In genomic region chr5:141508808-141509611, GRCh38 we compare ENCODE assay signal across 8 cellular contexts. TPM values are rescaled to one million over a fixed set of nuclear protein-coding genes. Genes with fewer than 3 reads are reported as not detected.
DNase-seq lines count a peak whose midpoint lies in the region; ATAC-seq and TF ChIP-seq lines count a peak whose summit lies in the region.

No MANE protein-coding gene starts in this region.

- H3K4me1 Mint-ChIP-seq in naive B cell, result peaks cover 41 to 62% (median 52%) of the 10 kb centered on the region in 3 donors
- H3K4me1 Mint-ChIP-seq in activated naive CD4-positive, alpha-beta T cell treated with anti-CD3 and anti-CD28 coated beads for 36 hours (ENCODE audit: low read depth), result peaks cover 19% of the 10 kb centered on the region
- H3K4me1 Mint-ChIP-seq in CD8-positive, alpha-beta memory T cell, result peaks cover 15 to 19% (median 15%) of the 10 kb centered on the region in 3 donors

- H3K4me3 ChIP-seq in A673 (ENCODE audit: low read depth, low read length, poor library complexity, severe bottlenecking), result peak overlapping the region; percentile 18
- H3K4me3 ChIP-seq in Peyer's patch, result peak overlapping the region; percentile 1 to 20 (median 17)
- peak overlapping the region; percentile 27 for H3K4me3 ChIP-seq in epithelial cell of esophagus (ENCODE audit: low read length)
- H3K4me3 ChIP-seq in CD8-positive, alpha-beta memory T cell (ENCODE audit: low read length), result no peak overlapping the region

- peak overlapping the region in 7 of 8 donors; percentile 17 to 76 (median 51) for H3K4me3 Mint-ChIP-seq in naive B cell
- no peak overlapping the region for H3K4me3 Mint-ChIP-seq in activated naive CD4-positive, alpha-beta T cell treated with anti-CD3 and anti-CD28 coated beads for 36 hours
- no peak overlapping the region for H3K4me3 Mint-ChIP-seq in CD8-positive, alpha-beta memory T cell

- peak overlapping the region; percentile 85 for H3K27ac ChIP-seq in A673 (ENCODE audit: low read depth, low read length, poor library complexity, severe bottlenecking)
- peak overlapping the region; percentile 68 to 81 (median 75) for H3K27ac ChIP-seq in Peyer's patch
- H3K27ac ChIP-seq in CD8-positive, alpha-beta memory T cell (ENCODE audit: low read depth, low read length), result no peak overlapping the region

- DNase-seq in A673 (ENCODE audit: low spot score) (peak; percentile 90), Peyer's patch (peak in 2 of 3 donors; percentile 29 to 55), epithelial cell of esophagus (ENCODE audit: low read depth) (peak; percentile 95), naive B cell (no peak), NCI-H2029 treated with DMSO at 0.1 percent for 48 hours (lab: John Stamatoyannopoulos, UW) (no peak)
- DNase-seq in activated naive CD4-positive, alpha-beta T cell treated with anti-CD3 and anti-CD28 coated beads for 36 hours, result no peak
- no peak for DNase-seq in CD8-positive, alpha-beta memory T cell

- CTCF ChIA-PET in A673 (lab: Charles Lee), result interaction anchor here (0.5 to 0.9 kb wide), 3 partner anchors 133 to 286 kb away, joined by 3 to 7 read pairs (median 5); partner anchors contain the start of gene PCDHB14
- CTCF ChIA-PET in activated naive CD4-positive, alpha-beta T cell treated with anti-CD3 and anti-CD28 coated beads for 36 hours (lab: Charles Lee), result interaction anchor here (0.7 to 8.9 kb wide), 6 partner anchors 13 to 79 kb away, joined by 3 to 96 read pairs (median 5); partner anchors contain the start of genes PCDHGA12 and PCDHGC5
- CTCF ChIA-PET in CD8-positive, alpha-beta memory T cell (lab: Charles Lee), result interaction anchor here (1.2 to 7.9 kb wide), 3 partner anchors 14 to 188 kb away, joined by 3 to 67 read pairs (median 3); partner anchors contain the start of gene TAF7

- H3K27me3 Mint-ChIP-seq in naive B cell, result peaks cover 0 to 5% (median 0%) of the 10 kb centered on the region in 3 donors
- H3K27me3 Mint-ChIP-seq in activated naive CD4-positive, alpha-beta T cell treated with anti-CD3 and anti-CD28 coated beads for 36 hours (ENCODE audit: low read depth), result no peaks in the 10 kb centered on the region
- H3K27me3 Mint-ChIP-seq in CD8-positive, alpha-beta memory T cell, result no peaks in the 10 kb centered on the region

- TF ChIP-seq CTCF in A673 (conservative IDR thresholded peaks at IDR 0.05; ENCODE audit: low read depth, low read length) (no peak), Peyer's patch (IDR thresholded peaks at IDR 0.05) (no peak), epithelial cell of esophagus (IDR thresholded peaks at IDR 0.05; ENCODE audit: insufficient read depth, low read depth, low read length, missing control alignments) (no peak)

- no TSS peak for BruUV-seq in A673 (replicated peaks; lab: Mats Ljungman, UMichigan)

- TF ChIP-seq POLR2A in Peyer's patch (IDR thresholded peaks at IDR 0.05), result no peak

- peaks cover 0 to 5% (median 0%) of the 10 kb centered on the region in 7 donors for H3K9me3 Mint-ChIP-seq in naive B cell
- H3K9me3 Mint-ChIP-seq in activated naive CD4-positive, alpha-beta T cell treated with anti-CD3 and anti-CD28 coated beads for 36 hours, result no peaks in the 10 kb centered on the region
- no peaks in the 10 kb centered on the region for H3K9me3 Mint-ChIP-seq in CD8-positive, alpha-beta memory T cell

- peak; percentile 26 for ATAC-seq in GM21717 (IDR thresholded peaks at IDR 0.05; ENCODE audit: unreplicated experiment)
- no peak for ATAC-seq in naive B cell (ENCODE audit: low read depth in 2 of 2)

- H3K4me1 ChIP-seq in A673 (ENCODE audit: insufficient read depth, low read length, poor library complexity, severe bottlenecking) (peaks cover 46% of the 10 kb centered on the region), Peyer's patch (peaks cover 0 to 27% (median 18%) of the 10 kb centered on the region in 4 donors)
- peaks cover 13% of the 10 kb centered on the region for H3K4me1 ChIP-seq in CD8-positive, alpha-beta memory T cell (ENCODE audit: insufficient read depth, low read length)

- peaks cover 29% of the 10 kb centered on the region for H3K36me3 ChIP-seq in A673 (ENCODE audit: insufficient read depth, low read length, poor library complexity, severe bottlenecking)
- H3K36me3 ChIP-seq in Peyer's patch, result peaks cover 0 to 6% (median 0%) of the 10 kb centered on the region in 3 donors
- H3K36me3 ChIP-seq in CD8-positive, alpha-beta memory T cell (ENCODE audit: insufficient read depth, low read length), result no peaks in the 10 kb centered on the region

- H3K9me3 ChIP-seq in A673 (ENCODE audit: low read depth, low read length, poor library complexity, severe bottlenecking), result no peaks in the 10 kb centered on the region
- no peaks in the 10 kb centered on the region for H3K9me3 ChIP-seq in Peyer's patch
- no peaks in the 10 kb centered on the region for H3K9me3 ChIP-seq in CD8-positive, alpha-beta memory T cell (ENCODE audit: low read length)

- H3K27me3 ChIP-seq in A673 (replicated peaks; ENCODE audit: insufficient read depth, low read depth, low read length, poor library complexity) (no peaks in the 10 kb centered on the region), Peyer's patch (no peaks in the 10 kb centered on the region)
- H3K27me3 ChIP-seq in CD8-positive, alpha-beta memory T cell (ENCODE audit: insufficient read depth, low read length, poor library complexity, severe bottlenecking), result no peaks in the 10 kb centered on the region

- intact Hi-C loops in A673 (cut with micrococcal nuclease; ENCODE audit: unreplicated experiment), result no loop called here
- intact Hi-C loops in activated naive CD4-positive, alpha-beta T cell treated with anti-CD3 and anti-CD28 coated beads for 36 hours (cut with micrococcal nuclease), result no loop called here

- POLR2A ChIA-PET in A673 (lab: Charles Lee; ENCODE audit: low non-redundant PET), result no interaction called here
- POLR2A ChIA-PET in CD8-positive, alpha-beta memory T cell (lab: Charles Lee), result no interaction called here

- no peaks in the 10 kb centered on the region for H3K36me3 Mint-ChIP-seq in naive B cell
- no peaks in the 10 kb centered on the region for H3K36me3 Mint-ChIP-seq in activated naive CD4-positive, alpha-beta T cell treated with anti-CD3 and anti-CD28 coated beads for 36 hours (ENCODE audit: low read depth)
- peaks cover 0 to 6% (median 0%) of the 10 kb centered on the region in 3 donors for H3K36me3 Mint-ChIP-seq in CD8-positive, alpha-beta memory T cell

- peak overlapping the region in 3 of 6 donors; percentile 48 to 61 (median 60) for H3K27ac Mint-ChIP-seq in naive B cell
- no peak overlapping the region for H3K27ac Mint-ChIP-seq in activated naive CD4-positive, alpha-beta T cell treated with anti-CD3 and anti-CD28 coated beads for 36 hours
- H3K27ac Mint-ChIP-seq in CD8-positive, alpha-beta memory T cell, result no peak overlapping the region

RNA-seq across cellular contexts. Expression of gene PCDHGC5, which starts 20.1 kb away (rescaled TPM):
- total RNA-seq in A673 (2021), result 3.4 and 3.6 TPM in 2 replicates
- 1 to 10 TPM in 1 of 4 donors, under 1 TPM in 2, not detected in 1; 0.67 to 1.4 (median 0.95) TPM for total RNA-seq in Peyer's patch
- not detected for polyA plus RNA-seq in naive B cell (ENCODE audit: low read depth in 6 of 6)
- not detected for total RNA-seq in activated naive CD4-positive, alpha-beta T cell treated with anti-CD3 and anti-CD28 coated beads for 36 hours
- not detected for total RNA-seq in CD8-positive, alpha-beta memory T cell
- polyA plus RNA-seq in CD8-positive, alpha-beta memory T cell, result not detected

RNA-seq across cellular contexts. Expression of gene PCDHGC4, which starts 24.2 kb away (rescaled TPM):
- total RNA-seq in A673 (2021), result 3.6 and 3.8 TPM in 2 replicates
- total RNA-seq in Peyer's patch, result 10 to 100 TPM in 1 of 4 donors, 1 to 10 TPM in 3; 1.7 to 11.3 (median 5.3) TPM
- not detected for polyA plus RNA-seq in naive B cell (ENCODE audit: low read depth in 6 of 6)
- not detected for total RNA-seq in activated naive CD4-positive, alpha-beta T cell treated with anti-CD3 and anti-CD28 coated beads for 36 hours
- not detected for total RNA-seq in CD8-positive, alpha-beta memory T cell
- not detected for polyA plus RNA-seq in CD8-positive, alpha-beta memory T cell

RNA-seq across cellular contexts. Expression of gene PCDHGC3, which starts 33.2 kb away (rescaled TPM):
- 103 and 112 TPM in 2 replicates for total RNA-seq in A673 (2021)
- 10 to 100 TPM; 10.2 to 29.7 (median 16.7) TPM for total RNA-seq in Peyer's patch
- polyA plus RNA-seq in naive B cell (ENCODE audit: low read depth in 6 of 6), result under 1 TPM in 3 of 6 donors, not detected in 3; 0.35 to 0.86 (median 0.61) TPM
- total RNA-seq in activated naive CD4-positive, alpha-beta T cell treated with anti-CD3 and anti-CD28 coated beads for 36 hours, result under 1 TPM; 0.12 to 0.17 TPM
- total RNA-seq in CD8-positive, alpha-beta memory T cell, result under 1 TPM; 0.11 to 0.15 TPM
- not detected for polyA plus RNA-seq in CD8-positive, alpha-beta memory T cell

Comparison
In these comparisons a context has a peak if more than half of its experiments do, and no peak if none do; other contexts are left out.
1. DNase-seq: peak in A673 (single experiment), Peyer's patch (2 of 3) and epithelial cell of esophagus (single experiment); none in naive B cell (single experiment), NCI-H2029 treated with DMSO at 0.1 percent for 48 hours (single experiment), activated naive CD4-positive, alpha-beta T cell treated with anti-CD3 and anti-CD28 coated beads for 36 hours (single experiment) and CD8-positive, alpha-beta memory T cell (0 of 5).
2. H3K4me3 Mint-ChIP-seq: peak in naive B cell (7 of 8); none in activated naive CD4-positive, alpha-beta T cell treated with anti-CD3 and anti-CD28 coated beads for 36 hours (single experiment) and CD8-positive, alpha-beta memory T cell (0 of 7).
3. RNA of gene PCDHGC3, which starts 33.2 kb away (total RNA-seq): 103 to 112 TPM in A673 and 10.2 to 29.7 TPM in Peyer's patch; 0.12 to 0.17 TPM in activated naive CD4-positive, alpha-beta T cell treated with anti-CD3 and anti-CD28 coated beads for 36 hours and 0.11 to 0.15 TPM in CD8-positive, alpha-beta memory T cell; every median in the first group is over 4 times any median in the second.